ENCODE assay signal across 8 cellular contexts in the genomic region with DNA sequence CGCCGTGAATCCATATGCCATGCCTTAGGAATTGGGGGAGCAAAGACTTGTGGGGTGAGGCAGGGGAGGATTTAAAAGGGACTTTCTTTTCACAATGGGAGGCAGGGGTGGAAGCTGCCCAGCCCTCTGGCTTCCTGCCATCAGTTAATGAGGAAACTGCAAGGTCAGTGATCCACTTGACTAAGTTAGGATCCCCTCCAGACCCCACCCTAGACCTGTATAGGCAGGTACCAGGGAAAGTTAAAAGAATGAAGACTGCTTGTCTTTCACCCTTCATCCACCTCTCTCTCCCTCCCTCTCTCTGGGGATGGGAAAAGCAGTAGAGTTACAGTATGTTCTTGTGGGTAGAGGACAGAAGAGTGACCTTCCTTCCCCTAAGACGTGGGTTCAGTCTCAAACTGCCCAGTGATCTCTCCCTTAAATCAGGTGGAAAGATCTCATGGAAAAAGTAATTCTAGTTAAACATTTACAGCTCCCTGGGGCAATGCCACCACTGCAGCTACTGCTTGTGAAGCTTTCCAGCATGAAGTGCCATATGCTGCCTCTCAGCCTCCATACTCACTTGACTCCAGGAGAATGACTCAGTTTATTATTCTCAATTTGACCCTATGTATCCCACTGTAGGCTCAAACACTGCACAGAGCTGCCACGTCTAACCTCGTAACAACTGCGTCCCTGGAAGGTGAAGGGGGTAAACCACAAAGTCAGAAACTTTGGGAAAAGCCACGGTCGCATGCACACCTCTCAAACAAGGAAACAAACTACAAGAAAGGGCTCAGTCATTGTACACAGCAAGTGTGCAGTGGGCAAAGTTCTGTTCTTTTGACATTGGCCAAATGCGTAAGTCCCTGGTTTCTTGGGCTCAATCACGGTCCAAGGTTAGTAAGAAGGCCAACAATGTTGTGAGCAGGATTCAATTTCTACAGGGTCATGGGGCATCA. TPM values are rescaled to one million over a fixed set of nuclear protein-coding genes. Genes with fewer than 3 reads are reported as not detected.
DNase-seq lines count a peak whose midpoint lies in the region; ATAC-seq, FAIRE-seq and TF ChIP-seq lines count a peak whose summit lies in the region.

No MANE protein-coding gene starts in this region.

- no peak overlapping the region for H3K4ac ChIP-seq in H1 (replicated peaks; ENCODE audit: insufficient read length, low read depth, low read length)

- no peak for TF ChIP-seq POLR2A in H1 (IDR thresholded peaks at IDR 0.05; ENCODE audit: control extremely low read depth in 1 of 2, low read depth in 2 of 2, low read length in 2 of 2)

- no peaks in the 10 kb centered on the region; the same call in 1 of the 2 replicates for H3K79me1 ChIP-seq in H1 (ENCODE audit: low read depth, low read length)

- H3K9ac ChIP-seq in H1 (replicated peaks in 1 of 4; ENCODE audit: extremely low read depth in 1 of 4, low read depth in 3 of 4, low read length in 3 of 4) = peak overlapping the region in 3 of 4 experiments; percentile 89 to 93 (median 90); a peak in 3 of 7 replicates

- DNase-seq in CD4-positive, alpha-beta T cell = no peak
- DNase-seq in NCI-H2171 (lab: John Stamatoyannopoulos, UW) (peak; percentile 8), H1 (ENCODE audit: low read depth in 1 of 2, low spot score in 2 of 2) (no peak), nephron progenitor cell (no peak), middle frontal gyrus (ENCODE audit: extremely low spot score, low spot score) (no peak), SIG-M5 (lab: John Stamatoyannopoulos, UW) (no peak), cerebellar cortex (ENCODE audit: low spot score) (no peak)

- peaks cover 0 to 6% of the 10 kb centered on the region in 2 experiments; a peak in 2 of 4 replicates for H3K79me2 ChIP-seq in H1 (ENCODE audit: control insufficient read depth in 1 of 2, insufficient read depth in 2 of 2, low read length in 2 of 2)

- no peak for TF ChIP-seq CTCF in CD4-positive, alpha-beta T cell (IDR thresholded peaks at IDR 0.05)
- TF ChIP-seq CTCF in H1 (IDR thresholded peaks at IDR 0.05; ENCODE audit: control extremely low read depth in 1 of 3, insufficient read depth in 1 of 3, low read depth in 1 of 3, low read length in 3 of 3) = no peak
- TF ChIP-seq CTCF in nephron progenitor cell (IDR thresholded peaks at IDR 0.05) = no peak

- H4K5ac ChIP-seq in H1 (ENCODE audit: insufficient read length, low read depth, low read length) = no peak overlapping the region

- peak overlapping the region; percentile 92 for H3K4me3 Mint-ChIP-seq in CD4-positive, alpha-beta T cell
- peak overlapping the region; percentile 96 for H3K4me3 Mint-ChIP-seq in nephron progenitor cell

- H2BK5ac ChIP-seq in H1 (ENCODE audit: low read depth, low read length) = no peak overlapping the region

- H3K4me3 ChIP-seq in H1 (ENCODE audit: extremely low read depth in 1 of 4, insufficient read depth in 2 of 4, low read depth in 3 of 4, low read length in 4 of 4) = peak overlapping the region; percentile 90 to 100 (median 98)

- peaks cover 19% of the 10 kb centered on the region for H3K4me1 Mint-ChIP-seq in CD4-positive, alpha-beta T cell (ENCODE audit: low read depth)
- peaks cover 48% of the 10 kb centered on the region for H3K4me1 Mint-ChIP-seq in nephron progenitor cell

- peaks cover 0 to 2% of the 10 kb centered on the region in 2 experiments for H4K20me1 ChIP-seq in H1 (replicated peaks in 1 of 2; ENCODE audit: control insufficient read depth in 1 of 2, insufficient read depth in 2 of 2, low read length in 2 of 2)

- peak overlapping the region; percentile 85 to 95 for H3K4me2 ChIP-seq in H1 (ENCODE audit: insufficient read depth in 1 of 2, low read depth in 2 of 2, low read length in 2 of 2)

- H3K56ac ChIP-seq in H1 (replicated peaks; ENCODE audit: insufficient read length, low read depth, low read length) = no peak overlapping the region

- no peak overlapping the region for H2BK20ac ChIP-seq in H1 (ENCODE audit: low read length)

- H3K27ac ChIP-seq in CD4-positive, alpha-beta T cell (ENCODE audit: low read depth, low read length) = no peak overlapping the region
- no peak overlapping the region for H3K27ac ChIP-seq in H1 (ENCODE audit: low read depth, low read length)

- H3K36me3 Mint-ChIP-seq in CD4-positive, alpha-beta T cell (ENCODE audit: low read depth) = peaks cover 11% of the 10 kb centered on the region
- peaks cover 36% of the 10 kb centered on the region for H3K36me3 Mint-ChIP-seq in nephron progenitor cell (ENCODE audit: low read depth)

- CTCF ChIA-PET in CD4-positive, alpha-beta T cell (lab: Charles Lee) = no interaction called here
- CTCF ChIA-PET in H1 (lab: Charles Lee; ENCODE audit: partially characterized antibody) = interaction anchor here (0.8 to 2.1 kb wide), 10 partner anchors 20 to 219 kb away, joined by 3 to 7 read pairs (median 4); no protein-coding TSS in a partner anchor

- H3K23me2 ChIP-seq in H1 (ENCODE audit: low read depth, low read length) = no peaks in the 10 kb centered on the region

- H4K8ac ChIP-seq in H1 (ENCODE audit: extremely low read depth, insufficient read depth, low read length) = no peak overlapping the region

- WGBS in H1 (ENCODE audit: extremely low coverage in 1 of 2, insufficient coverage in 1 of 2, insufficient read length in 1 of 2, insufficient replicate concordance in 2 of 2, low coverage in 1 of 2, low lambda C conversion rate in 2 of 2, missing lambda C conversion rate in 1 of 2), 2 experiments = 89% methylated on average over 10 of the region's 10 CpGs; no CpG with 5 or more reads in 1 of the 2 experiments

- no peak overlapping the region for H2BK15ac ChIP-seq in H1 (ENCODE audit: low read length)

- H4K91ac ChIP-seq in H1 (replicated peaks; ENCODE audit: insufficient read length, low read length) = no peak overlapping the region

- POLR2A ChIA-PET in CD4-positive, alpha-beta T cell (lab: Charles Lee) = interaction anchor here (1.1 to 2.3 kb wide), 5 partner anchors 17 to 409 kb away, joined by 3 to 9 read pairs (median 4); a partner anchor contains a TSS
- POLR2A ChIA-PET in H1 (lab: Charles Lee; ENCODE audit: partially characterized antibody) = interaction anchor here (0.5 to 3.1 kb wide), 9 partner anchors 8 to 248 kb away, joined by 3 to 17 read pairs (median 3); a partner anchor contains a TSS

- no peaks in the 10 kb centered on the region for H3K27me3 Mint-ChIP-seq in CD4-positive, alpha-beta T cell
- H3K27me3 Mint-ChIP-seq in nephron progenitor cell (ENCODE audit: low read depth, poor library complexity) = peaks cover 27% of the 10 kb centered on the region

- TF ChIP-seq RAD21 in H1 (IDR thresholded peaks at IDR 0.05 in 1 of 2, conservative IDR thresholded peaks at IDR 0.05 in 1 of 2; ENCODE audit: low read depth in 2 of 2, low read length in 2 of 2) = no peak

- no peaks in the 10 kb centered on the region for H3K9me3 Mint-ChIP-seq in CD4-positive, alpha-beta T cell
- H3K9me3 Mint-ChIP-seq in nephron progenitor cell = peaks cover 5% of the 10 kb centered on the region

- H3K36me3 ChIP-seq in H1 (ENCODE audit: control insufficient read depth in 2 of 4, insufficient read depth in 4 of 4, low read length in 3 of 4) = no peaks in the 10 kb centered on the region

- H2BK120ac ChIP-seq in H1 (replicated peaks; ENCODE audit: low read depth, low read length) = no peak overlapping the region

- H3K4me1 ChIP-seq in H1 (replicated peaks in 1 of 4; ENCODE audit: control insufficient read depth in 3 of 4, insufficient read depth in 4 of 4, low read length in 3 of 4) = peaks cover 3 to 5% (median 4%) of the 10 kb centered on the region in 4 experiments; a peak in 6 of 7 replicates

- no peak overlapping the region for H3K23ac ChIP-seq in H1 (ENCODE audit: insufficient read length)

- H3K18ac ChIP-seq in H1 (ENCODE audit: extremely low read depth, low read length) = no peak overlapping the region

- no peak overlapping the region for H2BK12ac ChIP-seq in H1 (ENCODE audit: low read depth, low read length)

- no peak overlapping the region for H3K27ac Mint-ChIP-seq in CD4-positive, alpha-beta T cell
- H3K27ac Mint-ChIP-seq in nephron progenitor cell = no peak overlapping the region

- no peak for TF ChIP-seq EP300 in H1 (IDR thresholded peaks at IDR 0.05; ENCODE audit: borderline replicate concordance in 1 of 2, low read depth in 2 of 2, low read length in 2 of 2)

- no peak overlapping the region for H2AK5ac ChIP-seq in H1 (ENCODE audit: low read depth, low read length)

- no peak overlapping the region for H2AFZ ChIP-seq in H1 (ENCODE audit: low read length)

- FAIRE-seq in H1 (lab: Jason Lieb, UNC) = no peak

- intact Hi-C loops in CD4-positive, alpha-beta T cell (cut with DNase I, micrococcal nuclease) = loop anchor here in 1 of 2 experiments (2.0 to 5.0 kb wide), 2 partner anchors 23 to 35 kb away; a partner anchor contains a TSS

- H3K27me3 ChIP-seq in CD4-positive, alpha-beta T cell (ENCODE audit: control insufficient read depth, insufficient read depth, low read length) = no peaks in the 10 kb centered on the region
- H3K27me3 ChIP-seq in H1 (replicated peaks in 1 of 4; ENCODE audit: control insufficient read depth in 3 of 4, extremely low read depth in 1 of 4, insufficient read depth in 3 of 4, low read length in 3 of 4) = peaks cover 0 to 11% (median 8%) of the 10 kb centered on the region in 4 experiments; a peak in 6 of 7 replicates

- H3K9me3 ChIP-seq in CD4-positive, alpha-beta T cell (ENCODE audit: control insufficient read depth, low read length) = no peaks in the 10 kb centered on the region
- peaks cover 5 to 8% of the 10 kb centered on the region in 2 experiments; a peak in 3 of 4 replicates for H3K9me3 ChIP-seq in H1 (ENCODE audit: insufficient read depth in 2 of 2, low read depth in 1 of 2, low read length in 1 of 2)

- H3K14ac ChIP-seq in H1 (ENCODE audit: insufficient read length) = no peak overlapping the region

- ATAC-seq in CD4-positive, alpha-beta T cell (ENCODE audit: poor library complexity) = no peak
- no peak for ATAC-seq in HG02763 (IDR thresholded peaks at IDR 0.05; ENCODE audit: unreplicated experiment)

RNA-seq across cellular contexts. Expression of a gene that starts 1.2 kb away (rescaled TPM):
- 1 to 10 TPM; 4.0 to 4.5 TPM for total RNA-seq in CD4-positive, alpha-beta T cell
- 68.4 and 71.2 TPM in 2 replicates for total RNA-seq in H1 (2021; fragmentation: NEBNext Ultra II Directional; extraction: Animal tissue kit (Norgen Biotek cat#: 25700))
- 137 and 143 TPM in 2 replicates for polyA plus RNA-seq in H1 (2011; rRNA removed)
- polyA plus RNA-seq in H1 (2011; cell fraction: cytosol; rRNA removed) = 101 TPM
- 67.6 TPM for polyA plus RNA-seq in H1 (2011; cell fraction: nucleus; rRNA removed)
- 96.5 to 107 TPM (median 101 TPM) in 4 replicates for polyA plus RNA-seq in H1 (2012, experiment 1 of 2)
- polyA plus RNA-seq in H1 (2012, experiment 2 of 2) = 126 TPM
- 65.6 TPM for polyA plus RNA-seq in H1 (2013, experiment 1 of 2)
- 70.2 TPM for polyA plus RNA-seq in H1 (2013, experiment 2 of 2)
- polyA minus RNA-seq in H1 (2011; rRNA and poly(A)+ RNA removed) = 55.0 and 55.5 TPM in 2 replicates
- 24.8 TPM for polyA minus RNA-seq in H1 (2011; cell fraction: cytosol; rRNA and poly(A)+ RNA removed)
- polyA minus RNA-seq in H1 (2011; cell fraction: nucleus; rRNA and poly(A)+ RNA removed) = 31.7 TPM

RNA-seq across cellular contexts. Expression of a gene that starts 1.3 kb away (rescaled TPM):
- not detected for total RNA-seq in CD4-positive, alpha-beta T cell
- not detected in 2 replicates for total RNA-seq in H1 (2021; fragmentation: NEBNext Ultra II Directional; extraction: Animal tissue kit (Norgen Biotek cat#: 25700))
- 0.08 TPM in 1 of 2 replicates, not detected in the other for polyA plus RNA-seq in H1 (2011; rRNA removed)
- not detected for polyA plus RNA-seq in H1 (2011; cell fraction: cytosol; rRNA removed)
- not detected for polyA plus RNA-seq in H1 (2011; cell fraction: nucleus; rRNA removed)
- 0.36 to 0.66 TPM (median 0.56 TPM) in 4 replicates for polyA plus RNA-seq in H1 (2012, experiment 1 of 2)
- polyA plus RNA-seq in H1 (2012, experiment 2 of 2) = 0.10 TPM
- not detected for polyA plus RNA-seq in H1 (2013, experiment 1 of 2)
- not detected for polyA plus RNA-seq in H1 (2013, experiment 2 of 2)
- polyA minus RNA-seq in H1 (2011; rRNA and poly(A)+ RNA removed) = not detected in 2 replicates
- not detected for polyA minus RNA-seq in H1 (2011; cell fraction: cytosol; rRNA and poly(A)+ RNA removed)
- not detected for polyA minus RNA-seq in H1 (2011; cell fraction: nucleus; rRNA and poly(A)+ RNA removed)

RNA-seq across cellular contexts. Expression of a gene that starts 16.9 kb away (rescaled TPM):
- under 1 TPM; 0.42 to 0.74 TPM for total RNA-seq in CD4-positive, alpha-beta T cell
- 1.2 and 1.7 TPM in 2 replicates for total RNA-seq in H1 (2021; fragmentation: NEBNext Ultra II Directional; extraction: Animal tissue kit (Norgen Biotek cat#: 25700))
- 0.21 and 0.86 TPM in 2 replicates for polyA plus RNA-seq in H1 (2011; rRNA removed)
- polyA plus RNA-seq in H1 (2011; cell fraction: cytosol; rRNA removed) = 0.34 TPM
- polyA plus RNA-seq in H1 (2011; cell fraction: nucleus; rRNA removed) = 1.7 TPM
- 0.50 to 1.3 TPM (median 0.91 TPM) in 4 replicates for polyA plus RNA-seq in H1 (2012, experiment 1 of 2)
- polyA plus RNA-seq in H1 (2012, experiment 2 of 2) = 0.34 TPM
- 0.75 TPM for polyA plus RNA-seq in H1 (2013, experiment 1 of 2)
- polyA plus RNA-seq in H1 (2013, experiment 2 of 2) = 0.64 TPM
- 0.32 and 0.56 TPM in 2 replicates for polyA minus RNA-seq in H1 (2011; rRNA and poly(A)+ RNA removed)
- 0.37 TPM for polyA minus RNA-seq in H1 (2011; cell fraction: cytosol; rRNA and poly(A)+ RNA removed)
- 0.80 TPM for polyA minus RNA-seq in H1 (2011; cell fraction: nucleus; rRNA and poly(A)+ RNA removed)

RNA-seq across cellular contexts. Expression of a gene that starts 24.1 kb away (rescaled TPM):
- total RNA-seq in CD4-positive, alpha-beta T cell = 10 to 100 TPM; 40.6 to 45.7 TPM
- total RNA-seq in H1 (2021; fragmentation: NEBNext Ultra II Directional; extraction: Animal tissue kit (Norgen Biotek cat#: 25700)) = 83.9 and 88.2 TPM in 2 replicates
- polyA plus RNA-seq in H1 (2011; rRNA removed) = 150 and 188 TPM in 2 replicates
- polyA plus RNA-seq in H1 (2011; cell fraction: cytosol; rRNA removed) = 162 TPM
- polyA plus RNA-seq in H1 (2011; cell fraction: nucleus; rRNA removed) = 115 TPM
- polyA plus RNA-seq in H1 (2012, experiment 1 of 2) = 82.0 to 129 TPM (median 116 TPM) in 4 replicates
- polyA plus RNA-seq in H1 (2012, experiment 2 of 2) = 170 TPM
- polyA plus RNA-seq in H1 (2013, experiment 1 of 2) = 73.5 TPM
- 76.5 TPM for polyA plus RNA-seq in H1 (2013, experiment 2 of 2)
- polyA minus RNA-seq in H1 (2011; rRNA and poly(A)+ RNA removed) = 91.1 and 95.6 TPM in 2 replicates
- 31.3 TPM for polyA minus RNA-seq in H1 (2011; cell fraction: cytosol; rRNA and poly(A)+ RNA removed)
- polyA minus RNA-seq in H1 (2011; cell fraction: nucleus; rRNA and poly(A)+ RNA removed) = 62.0 TPM

RNA-seq across cellular contexts. Expression of a gene that starts 26.7 kb away (rescaled TPM):
- total RNA-seq in CD4-positive, alpha-beta T cell = 100 to 1,000 TPM; 130 to 138 TPM
- 55.4 and 64.2 TPM in 2 replicates for total RNA-seq in H1 (2021; fragmentation: NEBNext Ultra II Directional; extraction: Animal tissue kit (Norgen Biotek cat#: 25700))
- polyA plus RNA-seq in H1 (2011; rRNA removed) = 31.5 and 38.8 TPM in 2 replicates
- polyA plus RNA-seq in H1 (2011; cell fraction: cytosol; rRNA removed) = 49.7 TPM
- polyA plus RNA-seq in H1 (2011; cell fraction: nucleus; rRNA removed) = 65.4 TPM
- polyA plus RNA-seq in H1 (2012, experiment 1 of 2) = 53.1 to 62.3 TPM (median 59.2 TPM) in 4 replicates
- polyA plus RNA-seq in H1 (2012, experiment 2 of 2) = 9.9 TPM
- polyA plus RNA-seq in H1 (2013, experiment 1 of 2) = 35.0 TPM
- polyA plus RNA-seq in H1 (2013, experiment 2 of 2) = 36.9 TPM
- 44.3 and 45.5 TPM in 2 replicates for polyA minus RNA-seq in H1 (2011; rRNA and poly(A)+ RNA removed)
- polyA minus RNA-seq in H1 (2011; cell fraction: cytosol; rRNA and poly(A)+ RNA removed) = 26.2 TPM
- polyA minus RNA-seq in H1 (2011; cell fraction: nucleus; rRNA and poly(A)+ RNA removed) = 57.7 TPM

Comparison
In these comparisons a context has a peak if more than half of its experiments do, and no peak if none do; other contexts are left out.
1. RNA of a gene that starts 1.2 kb away (total RNA-seq): 68.4 to 71.2 TPM in H1; 4.0 to 4.5 TPM in CD4-positive, alpha-beta T cell; every median in the first group is over 10 times any median in the second.